ENCODE assay signal across 10 cellular contexts in the genomic region with DNA sequence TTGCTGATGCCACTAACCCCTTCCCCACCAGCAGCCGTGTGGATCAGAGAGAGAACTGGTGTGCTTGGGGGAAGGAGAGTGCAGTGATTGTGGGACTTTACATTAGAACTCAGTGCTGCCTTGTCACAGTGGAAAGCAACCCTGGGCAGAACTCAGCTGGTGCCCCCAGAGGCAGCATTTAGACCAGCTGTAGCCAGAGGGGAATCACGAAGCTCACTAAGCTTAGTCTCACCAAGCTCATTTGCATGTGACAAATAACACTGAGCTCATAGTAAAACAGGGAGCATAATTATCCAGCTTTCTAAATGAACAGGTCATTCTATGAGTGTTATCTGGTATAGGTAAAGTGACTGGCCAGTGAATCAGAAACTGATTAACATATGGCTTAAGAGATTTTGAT. TPM values are rescaled to one million over a fixed set of nuclear protein-coding genes. Genes with fewer than 3 reads are reported as not detected.
DNase-seq lines count a peak whose midpoint lies in the region; ATAC-seq and TF ChIP-seq lines count a peak whose summit lies in the region.
"Had no signal": no experiment of that assay in that cellular context is flagged by ENCODE, and none has a peak within 500 bp of the region (broad histone marks: within the 10 kb centered on the region; RNA-seq: fewer than 3 reads in every experiment).

No MANE protein-coding gene starts in this region.

- H3K4me1 ChIP-seq in mesenchymal stem cell (ENCODE audit: control insufficient read depth, insufficient read depth, low read depth, low read length) = no peaks in the 10 kb centered on the region
- H3K4me1 ChIP-seq: thyroid gland had no signal

- no peak overlapping the region for H3K23ac ChIP-seq in mesenchymal stem cell (ENCODE audit: low read length in 2 of 2)

- H3K79me1 ChIP-seq in mesenchymal stem cell (replicated peaks; ENCODE audit: low read length, poor library complexity, severe bottlenecking) = no peaks in the 10 kb centered on the region

- CTCF ChIA-PET in activated CD8-positive, alpha-beta memory T cell treated with anti-CD3 and anti-CD28 coated beads, Interleukin-2, amount 10 ng/mL, durations not matched to agents 7 days and 5 days (lab: Charles Lee) = interaction anchor here (0.9 to 2.0 kb wide), 5 partner anchors 19 to 219 kb away, joined by 3 to 11 read pairs (median 3); no protein-coding TSS in a partner anchor

- H3K36me3 Mint-ChIP-seq in chondrocyte (ENCODE audit: low read depth) = no peaks in the 10 kb centered on the region
- H3K36me3 Mint-ChIP-seq in activated CD8-positive, alpha-beta memory T cell treated with anti-CD3 and anti-CD28 coated beads, Interleukin-2, amount 10 ng/mL, durations not matched to agents 7 days and 5 days = peaks cover 9% of the 10 kb centered on the region

- H2BK12ac ChIP-seq in mesenchymal stem cell (ENCODE audit: low read length in 2 of 2) = no peak overlapping the region

- no peak overlapping the region for H4K8ac ChIP-seq in mesenchymal stem cell (ENCODE audit: low read length)

- H2AK5ac ChIP-seq in mesenchymal stem cell (ENCODE audit: low read length, severe bottlenecking) = no peak overlapping the region

- peaks cover 5% of the 10 kb centered on the region for H3K27me3 Mint-ChIP-seq in chondrocyte (ENCODE audit: low read depth)
- H3K27me3 Mint-ChIP-seq in activated CD8-positive, alpha-beta memory T cell treated with anti-CD3 and anti-CD28 coated beads, Interleukin-2, amount 10 ng/mL, durations not matched to agents 7 days and 5 days = no peaks in the 10 kb centered on the region

- no peak overlapping the region for H2AFZ ChIP-seq in mesenchymal stem cell (ENCODE audit: low read depth, low read length)

- H3K9me3 ChIP-seq in mesenchymal stem cell (ENCODE audit: control insufficient read depth, low read length) = peaks cover 7% of the 10 kb centered on the region
- H3K9me3 ChIP-seq: thyroid gland had no signal

- H3K4ac ChIP-seq in mesenchymal stem cell (ENCODE audit: low read depth in 1 of 2, low read length in 2 of 2) = no peak overlapping the region

- H3K4me3 Mint-ChIP-seq in chondrocyte (ENCODE audit: unreplicated experiment) = no peak overlapping the region
- H3K4me3 Mint-ChIP-seq in activated CD8-positive, alpha-beta memory T cell treated with anti-CD3 and anti-CD28 coated beads, Interleukin-2, amount 10 ng/mL, durations not matched to agents 7 days and 5 days = no peak overlapping the region

- peaks cover 5% of the 10 kb centered on the region for H3K4me1 Mint-ChIP-seq in chondrocyte (ENCODE audit: low read depth)
- H3K4me1 Mint-ChIP-seq in activated CD8-positive, alpha-beta memory T cell treated with anti-CD3 and anti-CD28 coated beads, Interleukin-2, amount 10 ng/mL, durations not matched to agents 7 days and 5 days = peaks cover 12% of the 10 kb centered on the region

- no peak overlapping the region for H3K9ac ChIP-seq in mesenchymal stem cell (ENCODE audit: low read length)

- no peak overlapping the region for H3K4me2 ChIP-seq in mesenchymal stem cell (ENCODE audit: low read length, poor library complexity, severe bottlenecking)

- no peak overlapping the region for H3K18ac ChIP-seq in mesenchymal stem cell (ENCODE audit: low read depth in 1 of 2, low read length in 2 of 2)

- WGBS in mesenchymal stem cell = 25% methylated on average over 2 of the region's 2 CpGs

- H3K27me3 ChIP-seq in mesenchymal stem cell (ENCODE audit: control insufficient read depth in 1 of 2, insufficient read depth in 1 of 2, low read length in 2 of 2) = peaks cover 0 to 17% of the 10 kb centered on the region in 2 experiments
- H3K27me3 ChIP-seq: thyroid gland had no signal

- H3K9me3 Mint-ChIP-seq in chondrocyte (ENCODE audit: low read depth) = peaks cover 9% of the 10 kb centered on the region
- peaks cover 9% of the 10 kb centered on the region for H3K9me3 Mint-ChIP-seq in activated CD8-positive, alpha-beta memory T cell treated with anti-CD3 and anti-CD28 coated beads, Interleukin-2, amount 10 ng/mL, durations not matched to agents 7 days and 5 days (ENCODE audit: low read depth)

- no peak overlapping the region for H2BK120ac ChIP-seq in mesenchymal stem cell (ENCODE audit: low read depth, low read length)

- no peak overlapping the region for H3K27ac ChIP-seq in mesenchymal stem cell (ENCODE audit: low read length, poor library complexity, severe bottlenecking)
- H3K27ac ChIP-seq: thyroid gland had no signal

- H3K4me3 ChIP-seq in mesenchymal stem cell (ENCODE audit: insufficient read depth in 1 of 2, low read depth in 1 of 2, low read length in 2 of 2) = no peak overlapping the region
- H3K4me3 ChIP-seq: thyroid gland had no signal

- no peak overlapping the region for H2BK15ac ChIP-seq in mesenchymal stem cell (ENCODE audit: low read depth, poor library complexity, severe bottlenecking)

- H3K36me3 ChIP-seq in mesenchymal stem cell (ENCODE audit: control insufficient read depth in 1 of 2, insufficient read depth in 2 of 2, low read depth in 1 of 2, low read length in 2 of 2) = no peaks in the 10 kb centered on the region
- H3K36me3 ChIP-seq: thyroid gland had no signal

- H3K27ac Mint-ChIP-seq in chondrocyte (ENCODE audit: unreplicated experiment) = no peak overlapping the region
- no peak overlapping the region for H3K27ac Mint-ChIP-seq in activated CD8-positive, alpha-beta memory T cell treated with anti-CD3 and anti-CD28 coated beads, Interleukin-2, amount 10 ng/mL, durations not matched to agents 7 days and 5 days

- no peak overlapping the region for H3K14ac ChIP-seq in mesenchymal stem cell (ENCODE audit: low read length in 2 of 2)

- ATAC-seq in GM18499 (IDR thresholded peaks at IDR 0.05; ENCODE audit: insufficient read depth, unreplicated experiment) (peak; percentile 92), GM21423 (IDR thresholded peaks at IDR 0.05; ENCODE audit: unreplicated experiment) (peak; percentile 98), HG03378 (IDR thresholded peaks at IDR 0.05; ENCODE audit: unreplicated experiment) (peak; percentile 90)
- ATAC-seq in activated CD8-positive, alpha-beta memory T cell treated with anti-CD3 and anti-CD28 coated beads, Interleukin-2, amount 10 ng/mL, durations not matched to agents 7 days and 5 days = no peak

- no peak overlapping the region for H4K91ac ChIP-seq in mesenchymal stem cell (ENCODE audit: low read length)

- no peak overlapping the region for H2BK5ac ChIP-seq in mesenchymal stem cell (ENCODE audit: low read depth, low read length, poor library complexity, severe bottlenecking)

- DNase-seq in germinal center (ENCODE audit: low spot score) = peak; percentile 55
- no peak for DNase-seq in superior temporal gyrus (ENCODE audit: extremely low spot score)
- DNase-seq in chondrocyte (ENCODE audit: low spot score) = no peak
- no peak for DNase-seq in activated CD8-positive, alpha-beta memory T cell treated with anti-CD3 and anti-CD28 coated beads, Interleukin-2, amount 10 ng/mL, durations not matched to agents 7 days and 5 days
- DNase-seq in mesenchymal stem cell = no peak
- DNase-seq: NCI-H524 treated with DMSO at 0.1 percent for 48 hours, thyroid gland had no signal

- no peak for TF ChIP-seq CTCF in chondrocyte (IDR thresholded peaks at IDR 0.05)

RNA-seq across cellular contexts. Expression of a gene that starts 9.8 kb away (rescaled TPM):
- total RNA-seq in chondrocyte = 14.0 to 16.8 TPM (median 15.5 TPM) in 3 replicates
- total RNA-seq in activated CD8-positive, alpha-beta memory T cell treated with anti-CD3 and anti-CD28 coated beads, Interleukin-2, amount 10 ng/mL, durations not matched to agents 7 days and 5 days = 100 to 1,000 TPM; 116 to 145 TPM
- polyA plus RNA-seq in mesenchymal stem cell (2013, experiment 1 of 2) = 24.8 TPM
- polyA plus RNA-seq in mesenchymal stem cell (2013, experiment 2 of 2) = 25.6 TPM

RNA-seq across cellular contexts. Expression of a gene that starts 46.6 kb away (rescaled TPM):
- 4.9 to 10.4 TPM (median 9.9 TPM) in 3 replicates for total RNA-seq in chondrocyte
- 10 to 100 TPM in 1 of 2 experiments, 1 to 10 TPM in 1; 8.3 to 12.4 TPM for total RNA-seq in activated CD8-positive, alpha-beta memory T cell treated with anti-CD3 and anti-CD28 coated beads, Interleukin-2, amount 10 ng/mL, durations not matched to agents 7 days and 5 days
- 1.1 TPM for polyA plus RNA-seq in mesenchymal stem cell (2013, experiment 1 of 2)
- 1.2 TPM for polyA plus RNA-seq in mesenchymal stem cell (2013, experiment 2 of 2)
